In genomic region chr2:216018709-216019108, GRCh38 we compare ENCODE assay signal across 16 cellular contexts.
"Had no signal": no experiment of that assay in that cellular context is flagged by ENCODE, and none has a peak within 500 bp of the region (broad histone marks: within the 10 kb centered on the region; RNA-seq: fewer than 3 reads in every experiment).

No MANE protein-coding gene starts in this region.

- H3K27ac ChIP-seq: colonic mucosa, esophagus squamous epithelium, neutrophil, sigmoid colon, stomach, thoracic aorta had no signal

- ATAC-seq: naive thymus-derived CD8-positive, alpha-beta T cell had no signal

- H3K4me1 ChIP-seq: colonic mucosa had no signal

- H3K27me3 ChIP-seq: colonic mucosa, esophagus squamous epithelium, sigmoid colon, stomach had no signal

- H3K36me3 ChIP-seq: colonic mucosa, esophagus squamous epithelium, sigmoid colon, stomach, thoracic aorta had no signal

- H3K4me3 ChIP-seq: colonic mucosa, esophagus squamous epithelium, sigmoid colon, skin epidermis, stomach, thoracic aorta had no signal

- DNase-seq: colonic mucosa; dermis blood vessel endothelial cell; esophagus squamous epithelium; foreskin fibroblast; kidney glomerular epithelial cell; mammary epithelial cell; naive thymus-derived CD8-positive, alpha-beta T cell; sigmoid colon; stimulated activated CD4-positive, alpha-beta T cell treated with anti-CD3 and anti-CD28 coated beads, Interleukin-12 subunit alpha, Interleukin-12 subunit beta, amount 100 ng/mL, for 4 hours; stimulated activated naive CD4-positive, alpha-beta T cell; stomach; substantia nigra; trophoblast cell had no signal

- H3K9me3 ChIP-seq: colonic mucosa, esophagus squamous epithelium, neutrophil, sigmoid colon, stomach, thoracic aorta had no signal
